Comparison of ENCODE assay signal across 23 cellular contexts in genomic region chr10:63723741-63724140, GRCh38.
"Had no signal": no experiment of that assay in that cellular context is flagged by ENCODE, and none has a peak within 500 bp of the region (broad histone marks: within the 10 kb centered on the region; RNA-seq: fewer than 3 reads in every experiment).

No MANE protein-coding gene starts in this region.

- H3K27ac ChIP-seq: body of pancreas, SK-N-MC had no signal

- ATAC-seq: activated CD4-positive, CD25-positive, alpha-beta regulatory T cell treated with anti-CD3 and anti-CD28 coated beads, Interleukin-2, amount 50 U/mL, for 24 hours; activated CD8-positive, alpha-beta T cell treated with anti-CD3 and anti-CD28 coated beads, Interleukin-2, amount 10 ng/mL, durations not matched to agents 7 days and 5 days; body of pancreas had no signal

- H3K4me3 Mint-ChIP-seq: activated CD8-positive, alpha-beta T cell treated with anti-CD3 and anti-CD28 coated beads, Interleukin-2, amount 10 ng/mL, durations not matched to agents 7 days and 5 days; activated naive CD4-positive, alpha-beta T cell treated with anti-CD3 and anti-CD28 coated beads, Interleukin-2, amount 50 U/mL, for 24 hours; activated T-cell treated with anti-CD3 and anti-CD28 coated beads, Interleukin-2, amount 50 U/mL, for 24 hours; activated T-helper 1 cell treated with anti-CD3 and anti-CD28 coated beads, Interleukin-12 subunit alpha, Interleukin-12 subunit beta, Interleukin-2, Interleukin-4 antibody, amounts not matched to agents 30 ng/mL and 10 ng/mL and 1 ng/mL, durations not matched to agents 14 hours and 24 hours and 36 hours; IgD-negative memory B cell had no signal

- H3K27me3 ChIP-seq: body of pancreas had no signal

- H3K9me3 ChIP-seq: body of pancreas had no signal

- H3K36me3 Mint-ChIP-seq: activated naive CD4-positive, alpha-beta T cell treated with anti-CD3 and anti-CD28 coated beads, Interleukin-2, amount 50 U/mL, for 24 hours; IgD-negative memory B cell had no signal

- H3K4me3 ChIP-seq: body of pancreas, SK-N-MC had no signal

- DNase-seq: activated CD4-positive, alpha-beta T cell treated with anti-CD3 and anti-CD28 coated beads for 48 hours; activated CD4-positive, alpha-beta T cell treated with anti-CD3 and anti-CD28 coated beads, Interleukin-2, amount 50 U/mL, for 4 hours; activated CD8-positive, alpha-beta T cell treated with anti-CD3 and anti-CD28 coated beads, Interleukin-2, amount 10 ng/mL, durations not matched to agents 7 days and 5 days; activated effector memory CD4-positive, alpha-beta T cell treated with Interleukin-2 at 50 U/mL for 16 hours; activated naive CD4-positive, alpha-beta T cell; activated T-cell treated with anti-CD3 and anti-CD28 coated beads, Interleukin-2, amount 50 U/mL, for 24 hours; aorta; body of pancreas; KG1; NCI-H1048; NCI-H146; NCI-H187 treated with DMSO at 0.1 percent for 48 hours; NCI-H2081 treated with DMSO at 0.1 percent for 48 hours; NCI-H2171 treated with DMSO at 0.1 percent for 48 hours; NCI-H226; NCI-H526; NCI-H82; T-helper 1 cell had no signal

- H3K9me3 Mint-ChIP-seq: activated naive CD4-positive, alpha-beta T cell treated with anti-CD3 and anti-CD28 coated beads, Interleukin-2, amount 50 U/mL, for 24 hours; activated T-cell treated with anti-CD3 and anti-CD28 coated beads, Interleukin-2, amount 50 U/mL, for 24 hours; activated T-helper 1 cell treated with anti-CD3 and anti-CD28 coated beads, Interleukin-12 subunit alpha, Interleukin-12 subunit beta, Interleukin-2, Interleukin-4 antibody, amounts not matched to agents 30 ng/mL and 10 ng/mL and 1 ng/mL, durations not matched to agents 14 hours and 24 hours and 36 hours; IgD-negative memory B cell had no signal

- H3K27ac Mint-ChIP-seq: activated CD8-positive, alpha-beta T cell treated with anti-CD3 and anti-CD28 coated beads, Interleukin-2, amount 10 ng/mL, durations not matched to agents 7 days and 5 days; activated naive CD4-positive, alpha-beta T cell treated with anti-CD3 and anti-CD28 coated beads, Interleukin-2, amount 50 U/mL, for 24 hours; activated T-cell treated with anti-CD3 and anti-CD28 coated beads, Interleukin-2, amount 50 U/mL, for 24 hours; activated T-helper 1 cell treated with anti-CD3 and anti-CD28 coated beads, Interleukin-12 subunit alpha, Interleukin-12 subunit beta, Interleukin-2, Interleukin-4 antibody, amounts not matched to agents 30 ng/mL and 10 ng/mL and 1 ng/mL, durations not matched to agents 14 hours and 24 hours and 36 hours; IgD-negative memory B cell had no signal
